11 cellular contexts compared by ENCODE assay signal in the genomic region with DNA sequence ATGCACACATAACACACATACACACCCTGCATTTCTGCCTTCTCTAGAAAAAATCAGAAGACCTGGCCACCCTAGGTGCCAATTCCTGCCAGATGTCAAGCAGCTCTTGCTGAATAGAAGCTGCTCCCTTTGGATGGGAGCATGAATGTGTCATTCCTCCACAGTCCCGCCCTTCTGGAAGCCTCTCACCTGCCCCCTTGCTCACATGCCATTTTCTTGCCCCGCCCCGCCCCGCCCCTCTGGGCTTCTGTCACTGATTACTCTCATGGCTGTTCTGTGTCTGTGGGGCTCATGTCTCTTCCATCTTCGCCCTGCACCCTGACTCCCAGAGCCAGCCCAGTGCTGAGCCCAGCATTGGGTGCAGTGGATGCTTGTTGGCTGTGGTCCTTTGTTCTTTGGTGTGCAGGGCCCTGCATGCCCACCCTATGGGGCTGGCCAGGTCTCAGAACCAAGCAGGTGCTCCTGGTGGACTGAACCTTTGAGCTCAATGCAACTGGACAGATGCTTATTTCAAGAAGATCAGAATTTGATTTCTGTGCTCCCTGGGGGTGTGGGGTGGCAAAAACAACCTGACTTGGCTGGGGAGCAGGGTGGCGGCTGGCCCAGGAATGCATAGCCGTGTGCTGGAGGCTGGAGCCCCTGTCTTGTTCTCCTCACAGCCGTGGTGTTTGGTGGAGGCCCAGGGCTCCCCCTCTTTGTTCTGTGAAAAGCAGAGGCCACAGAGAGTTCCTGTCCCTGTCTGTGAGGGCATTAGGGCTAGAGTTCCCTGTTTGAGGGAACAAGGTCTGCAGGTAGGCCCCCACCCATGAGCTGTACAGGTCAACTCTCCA.
DNase-seq lines count a peak whose midpoint lies in the region; ATAC-seq and TF ChIP-seq lines count a peak whose summit lies in the region.
"Had no signal": no experiment of that assay in that cellular context is flagged by ENCODE, and none has a peak within 500 bp of the region (broad histone marks: within the 10 kb centered on the region; RNA-seq: fewer than 3 reads in every experiment).

No MANE protein-coding gene starts in this region.

- DNase-seq in NCI-H2227 (lab: John Stamatoyannopoulos, UW; ENCODE audit: unreplicated experiment) (peak; percentile 46), NCI-H2227 treated with DMSO at 0.1 percent for 48 hours (lab: John Stamatoyannopoulos, UW) (no peak), NCI-H510A (lab: John Stamatoyannopoulos, UW) (peak; percentile 14), glutamatergic neuron (no peak), substantia nigra (lab: John Stamatoyannopoulos, UW) (no peak), T-helper 9 cell (no peak)
- DNase-seq: DMS79, NCI-H1105 treated with DMSO at 0.1 percent for 48 hours, testis had no signal

- H3K27ac ChIP-seq in substantia nigra (ENCODE audit: low read depth, low read length, poor library complexity, severe bottlenecking), result peak overlapping the region; percentile 85
- H3K27ac ChIP-seq: testis had no signal

- no peaks in the 10 kb centered on the region for H3K36me3 Mint-ChIP-seq in glutamatergic neuron (ENCODE audit: unreplicated experiment)

- ATAC-seq in activated CD4-positive, CD25-positive, alpha-beta regulatory T cell treated with anti-CD3 and anti-CD28 coated beads, Interleukin-2, amount 50 U/mL, for 24 hours, result no peak
- no peak for ATAC-seq in GM21825 (IDR thresholded peaks at IDR 0.05; ENCODE audit: unreplicated experiment)

- peaks cover 22% of the 10 kb centered on the region for H3K4me1 Mint-ChIP-seq in glutamatergic neuron (ENCODE audit: low read depth, unreplicated experiment)

- no peak overlapping the region for H3K4me3 Mint-ChIP-seq in glutamatergic neuron (ENCODE audit: unreplicated experiment)

- peak overlapping the region; percentile 75 for H3K27ac Mint-ChIP-seq in glutamatergic neuron (ENCODE audit: unreplicated experiment)

- no peak for TF ChIP-seq CTCF in glutamatergic neuron (IDR thresholded peaks at IDR 0.05; ENCODE audit: partially characterized antibody, unreplicated experiment)

- H3K27me3 Mint-ChIP-seq in glutamatergic neuron (ENCODE audit: unreplicated experiment), result peaks cover 6% of the 10 kb centered on the region

- H3K9me3 Mint-ChIP-seq in glutamatergic neuron (ENCODE audit: unreplicated experiment), result peaks cover 14% of the 10 kb centered on the region

Comparison
In these comparisons a context has a peak if more than half of its experiments do, and no peak if none do; other contexts are left out.
1. DNase-seq: peak in NCI-H2227 (single experiment) and NCI-H510A (single experiment); none in NCI-H2227 treated with DMSO at 0.1 percent for 48 hours (single experiment), glutamatergic neuron (single experiment), substantia nigra (0 of 49) and T-helper 9 cell (single experiment).